ENCODE assay signal across 8 cellular contexts in genomic region chr12:52005903-52006703, GRCh38. TPM values are rescaled to one million over a fixed set of nuclear protein-coding genes. Genes with fewer than 3 reads are reported as not detected.
DNase-seq lines count a peak whose midpoint lies in the region; ATAC-seq and TF ChIP-seq lines count a peak whose summit lies in the region.

No MANE protein-coding gene starts in this region.

- peaks cover 10% of the 10 kb centered on the region; the same call in 1 of the 2 replicates for H3K4me1 Mint-ChIP-seq in HFFc6 (ENCODE audit: low read depth)

- no peak overlapping the region for H3K27ac ChIP-seq in muscle layer of duodenum (ENCODE audit: low read length)

- H3K9me3 ChIP-seq in muscle layer of duodenum (ENCODE audit: control insufficient read depth in 1 of 2, low read length in 2 of 2) = no peaks in the 10 kb centered on the region

- peaks cover 0 to 32% of the 10 kb centered on the region in 2 donors for H3K4me1 ChIP-seq in muscle layer of duodenum (ENCODE audit: control insufficient read depth in 1 of 2, insufficient read depth in 2 of 2, low read length in 2 of 2)

- no peaks in the 10 kb centered on the region for H3K9me3 Mint-ChIP-seq in HFFc6

- no peak for TF ChIP-seq POLR2A in GM18505 (IDR thresholded peaks at IDR 0.05; ENCODE audit: borderline replicate concordance, extremely low read depth, insufficient read depth, insufficient read length)

- peak overlapping the region; percentile 80 for H3K4me3 Mint-ChIP-seq in HFFc6

- H3K36me3 ChIP-seq in muscle layer of duodenum (ENCODE audit: control insufficient read depth in 1 of 2, insufficient read depth in 2 of 2, low read length in 2 of 2) = no peaks in the 10 kb centered on the region

- H3K27ac Mint-ChIP-seq in HFFc6 = no peak overlapping the region

- no peak for DNase-seq in HFFc6
- DNase-seq in NOMO-1 treated with DMSO at 0.1 percent for 48 hours (lab: John Stamatoyannopoulos, UW; ENCODE audit: unreplicated experiment) = peak; percentile 91
- DNase-seq in ecto neural progenitor cell (ENCODE audit: low spot score) = peak; percentile 75
- DNase-seq in LoVo (ENCODE audit: low spot score) = no peak
- no peak for DNase-seq in NCI-H2196 treated with DMSO at 0.1 percent for 48 hours (lab: John Stamatoyannopoulos, UW; ENCODE audit: unreplicated experiment)
- DNase-seq in effector CD4-positive, alpha-beta T cell = no peak

- peaks cover 15% of the 10 kb centered on the region for H3K27me3 Mint-ChIP-seq in HFFc6 (ENCODE audit: insufficient read depth)

- no peak for TF ChIP-seq CTCF in HFFc6 (IDR thresholded peaks at IDR 0.05)

- H3K27me3 ChIP-seq in muscle layer of duodenum (ENCODE audit: low read depth, low read length) = no peaks in the 10 kb centered on the region

- no peaks in the 10 kb centered on the region for H3K36me3 Mint-ChIP-seq in HFFc6 (ENCODE audit: low read depth)

- peak overlapping the region; percentile 21 to 71 for H3K4me3 ChIP-seq in muscle layer of duodenum (ENCODE audit: low read depth in 1 of 2, low read length in 2 of 2)

- peak; percentile 58 for ATAC-seq in GM18505 (IDR thresholded peaks at IDR 0.05; ENCODE audit: unreplicated experiment)

RNA-seq across cellular contexts. Expression of gene TAMALIN, which starts 0.6 kb away (rescaled TPM):
- total RNA-seq in HFFc6 (2021; fragmentation: NEBNext Ultra II Directional; extraction: Animal tissue kit (Norgen Biotek cat#: 25700)) = under 1 TPM; 0.24 to 1.00 (median 0.69) TPM

RNA-seq across cellular contexts. Expression of gene NR4A1, which starts 45.1 kb away (rescaled TPM):
- 10 to 100 TPM; 10.3 to 46.6 (median 43.6) TPM for total RNA-seq in HFFc6 (2021; fragmentation: NEBNext Ultra II Directional; extraction: Animal tissue kit (Norgen Biotek cat#: 25700))

RNA-seq across cellular contexts. Expression of gene ACVR1B, which starts 54.6 kb away (rescaled TPM):
- 10 to 100 TPM; 13.1 to 15.2 (median 14.0) TPM for total RNA-seq in HFFc6 (2021; fragmentation: NEBNext Ultra II Directional; extraction: Animal tissue kit (Norgen Biotek cat#: 25700))

Comparison
In these comparisons a context has a peak if more than half of its experiments do, and no peak if none do; other contexts are left out.
1. DNase-seq: peak in NOMO-1 treated with DMSO at 0.1 percent for 48 hours (single experiment) and ecto neural progenitor cell (single experiment); none in HFFc6 (single experiment), LoVo (single experiment), NCI-H2196 treated with DMSO at 0.1 percent for 48 hours (single experiment) and effector CD4-positive, alpha-beta T cell (single experiment).